In the genomic region with DNA sequence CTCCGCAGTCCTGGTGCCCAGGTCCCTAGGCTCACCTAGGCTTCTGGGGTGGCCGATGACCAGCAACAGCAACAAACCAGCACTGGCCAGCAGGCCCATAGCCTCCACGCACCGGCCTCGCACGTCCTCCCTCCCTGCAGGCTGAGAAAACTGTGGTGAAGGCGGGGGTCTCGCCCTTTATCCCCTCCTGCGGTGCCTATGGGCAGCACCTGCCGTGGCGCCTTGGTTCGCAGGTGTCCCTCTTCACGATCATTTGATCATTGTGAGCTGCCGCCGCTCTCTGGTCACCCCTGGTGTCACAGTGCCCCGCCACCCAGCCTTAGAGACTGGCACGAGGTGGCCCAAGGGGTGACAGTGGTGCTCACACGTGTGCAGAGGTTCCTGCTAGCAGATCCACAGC, we compare ENCODE assay signal across 7 cellular contexts. TPM values are rescaled to one million over a fixed set of nuclear protein-coding genes. Genes with fewer than 3 reads are reported as not detected.
"Had no signal": no experiment of that assay in that cellular context is flagged by ENCODE, and none has a peak within 500 bp of the region (broad histone marks: within the 10 kb centered on the region; RNA-seq: fewer than 3 reads in every experiment).

TSS of gene OVCH1 (minus strand) at position 99 of the 400 bp plus-strand sequence. CDS start at position 99, 0 bp downstream.

- DNase-seq: HFFc6 had no signal

- ATAC-seq: HCT116 had no signal

- H3K4me1 Mint-ChIP-seq: GM23338 had no signal

- H3K4me1 ChIP-seq: HAP-1 had no signal

- H3K4me3 Mint-ChIP-seq: GM23338, HFFc6, IgD-negative memory B cell had no signal

- H3K9me3 Mint-ChIP-seq: GM23338, HFFc6, IgD-negative memory B cell had no signal

- H3K36me3 Mint-ChIP-seq: IgD-negative memory B cell had no signal

- H3K4me3 ChIP-seq: GM23338, HAP-1 had no signal

- H3K27ac Mint-ChIP-seq: GM23338, HFFc6, IgD-negative memory B cell had no signal

- H3K9me3 ChIP-seq: HAP-1 had no signal

- H3K36me3 ChIP-seq: HAP-1 had no signal

RNA-seq across cellular contexts. Expression of gene OVCH1, which starts in this region (rescaled TPM):
- total RNA-seq: GM23338, HFFc6, HT-29 had no signal
- polyA plus RNA-seq: GM23338, H1, IgD-negative memory B cell had no signal
